In genomic region chr4:84683486-84683885, GRCh38 we compare ENCODE assay signal across 24 cellular contexts.
DNase-seq lines count a peak whose midpoint lies in the region; ATAC-seq and TF ChIP-seq lines count a peak whose summit lies in the region.
"Had no signal": no experiment of that assay in that cellular context is flagged by ENCODE, and none has a peak within 500 bp of the region (broad histone marks: within the 10 kb centered on the region; RNA-seq: fewer than 3 reads in every experiment).

No MANE protein-coding gene starts in this region.

- intact Hi-C loops in right lobe of liver (cut with DNase I) = no loop called here

- TF ChIP-seq CTCF in WTC11 (IDR thresholded peaks at IDR 0.05) (no peak), endodermal cell (conservative IDR thresholded peaks at IDR 0.05) (no peak), right lobe of liver (IDR thresholded peaks at IDR 0.05) (no peak)

- peaks cover 15% of the 10 kb centered on the region for H3K4me1 Mint-ChIP-seq in WTC11
- H3K4me1 Mint-ChIP-seq in endodermal cell = peaks cover 35% of the 10 kb centered on the region
- H3K4me1 Mint-ChIP-seq in activated naive CD4-positive, alpha-beta T cell treated with anti-CD3 and anti-CD28 coated beads, Interleukin-2, amount 10 ng/mL, durations not matched to agents 7 days and 5 days = peaks cover 32% of the 10 kb centered on the region
- H3K4me1 Mint-ChIP-seq: IgD-negative memory B cell had no signal

- no peaks in the 10 kb centered on the region for H3K9me3 ChIP-seq in endodermal cell (ENCODE audit: control insufficient read depth, low read length)
- H3K9me3 ChIP-seq in right lobe of liver = no peaks in the 10 kb centered on the region
- H3K9me3 ChIP-seq: psoas muscle, SK-N-SH, vagina had no signal

- H3K36me3 ChIP-seq in endodermal cell (ENCODE audit: control insufficient read depth, insufficient read depth, low read length) (peaks cover 78% of the 10 kb centered on the region), right lobe of liver (peaks cover 0 to 33% (median 12%) of the 10 kb centered on the region in 4 donors)

- peaks cover 51% of the 10 kb centered on the region for H3K36me3 Mint-ChIP-seq in WTC11
- H3K36me3 Mint-ChIP-seq in endodermal cell (ENCODE audit: low read depth) = peaks cover 75% of the 10 kb centered on the region
- no peaks in the 10 kb centered on the region for H3K36me3 Mint-ChIP-seq in activated naive CD4-positive, alpha-beta T cell treated with anti-CD3 and anti-CD28 coated beads, Interleukin-2, amount 10 ng/mL, durations not matched to agents 7 days and 5 days

- H3K9me3 Mint-ChIP-seq in WTC11 (no peaks in the 10 kb centered on the region), endodermal cell (no peaks in the 10 kb centered on the region)
- H3K9me3 Mint-ChIP-seq in activated naive CD4-positive, alpha-beta T cell treated with anti-CD3 and anti-CD28 coated beads, Interleukin-2, amount 10 ng/mL, durations not matched to agents 7 days and 5 days = no peaks in the 10 kb centered on the region
- H3K9me3 Mint-ChIP-seq: activated CD4-positive, alpha-beta T cell treated with anti-CD3 and anti-CD28 coated beads, Interleukin-2, amount 10 ng/mL, durations not matched to agents 7 days and 5 days; activated naive CD4-positive, alpha-beta T cell treated with anti-CD3 and anti-CD28 coated beads for 36 hours; CD4-positive, alpha-beta T cell; IgD-negative memory B cell had no signal

- peaks cover 21% of the 10 kb centered on the region for H3K4me1 ChIP-seq in endodermal cell (ENCODE audit: control insufficient read depth, insufficient read depth, low read length)
- peaks cover 0 to 27% (median 0%) of the 10 kb centered on the region in 4 donors for H3K4me1 ChIP-seq in right lobe of liver
- H3K4me1 ChIP-seq: vagina had no signal

- DNase-seq in WTC11 (ENCODE audit: low spot score) = no peak
- DNase-seq in endodermal cell = no peak
- no peak for DNase-seq in right lobe of liver
- no peak for DNase-seq in activated naive CD4-positive, alpha-beta T cell treated with anti-CD3 and anti-CD28 coated beads, Interleukin-2, amount 10 ng/mL, durations not matched to agents 7 days and 5 days
- DNase-seq in retina = no peak
- DNase-seq: activated CD4-positive, alpha-beta T cell treated with anti-CD3 and anti-CD28 coated beads, Interleukin-2, amount 10 ng/mL, durations not matched to agents 7 days and 5 days; activated naive CD4-positive, alpha-beta T cell treated with anti-CD3 and anti-CD28 coated beads for 36 hours; activated T-cell treated with anti-CD3 and anti-CD28 coated beads, Interleukin-2, amount 50 U/mL, for 48 hours; anterior cingulate cortex; CD4-positive, alpha-beta T cell; effector CD8-positive, alpha-beta T cell; NCI-H1092 treated with DMSO at 0.1 percent for 48 hours; NCI-H187 treated with DMSO at 0.1 percent for 48 hours; NCI-H526; psoas muscle; SK-N-SH; stimulated activated CD4-positive, alpha-beta T cell treated with anti-CD3 and anti-CD28 coated beads, Interleukin-1b, Interleukin-23, amount 100 ng/mL, for 48 hours; WERI-Rb-1 had no signal

- H3K4me3 Mint-ChIP-seq in WTC11 = no peak overlapping the region
- H3K4me3 Mint-ChIP-seq in endodermal cell = no peak overlapping the region
- H3K4me3 Mint-ChIP-seq in activated naive CD4-positive, alpha-beta T cell treated with anti-CD3 and anti-CD28 coated beads, Interleukin-2, amount 10 ng/mL, durations not matched to agents 7 days and 5 days = no peak overlapping the region
- H3K4me3 Mint-ChIP-seq: activated CD4-positive, alpha-beta T cell treated with anti-CD3 and anti-CD28 coated beads, Interleukin-2, amount 10 ng/mL, durations not matched to agents 7 days and 5 days; activated naive CD4-positive, alpha-beta T cell treated with anti-CD3 and anti-CD28 coated beads for 36 hours; CD4-positive, alpha-beta T cell; IgD-negative memory B cell had no signal

- H3K4me3 ChIP-seq in endodermal cell (ENCODE audit: low read length) (no peak overlapping the region), right lobe of liver (no peak overlapping the region)
- H3K4me3 ChIP-seq: lung, psoas muscle, skin epidermis, vagina had no signal

- CTCF ChIA-PET in WTC11 (lab: Charles Lee) = no interaction called here
- CTCF ChIA-PET in activated naive CD4-positive, alpha-beta T cell treated with anti-CD3 and anti-CD28 coated beads, Interleukin-2, amount 10 ng/mL, durations not matched to agents 7 days and 5 days (lab: Charles Lee) = no interaction called here

- no peaks in the 10 kb centered on the region for H3K27me3 ChIP-seq in endodermal cell (ENCODE audit: control insufficient read depth, insufficient read depth, low read length, poor library complexity, severe bottlenecking)
- no peaks in the 10 kb centered on the region for H3K27me3 ChIP-seq in right lobe of liver
- H3K27me3 ChIP-seq: vagina had no signal

- TF ChIP-seq POLR2A in right lobe of liver (IDR thresholded peaks at IDR 0.05) = no peak

- ATAC-seq in WTC11 (no peak), right lobe of liver (peak; percentile 21 to 89 (median 42)), GM19455 (IDR thresholded peaks at IDR 0.05; ENCODE audit: unreplicated experiment) (no peak)
- ATAC-seq: psoas muscle had no signal

- 91 to 93% methylated on average over 5 of the region's 5 CpGs for WGBS in endodermal cell (ENCODE audit: insufficient coverage in 1 of 2, insufficient read length in 1 of 2), 2 experiments
- whole genome bisulfite sequencing in right lobe of liver (ENCODE audit: insufficient coverage, low coverage, low lambda C conversion rate, missing lambda C conversion rate) = 70% methylated on average over 4 of the region's 5 CpGs

- POLR2A ChIA-PET in WTC11 (lab: Charles Lee) = no interaction called here

- no peak overlapping the region for H3K9ac ChIP-seq in endodermal cell (ENCODE audit: extremely low read depth, low read length, poor library complexity, severe bottlenecking)
- H3K9ac ChIP-seq: SK-N-SH had no signal

- H3K27ac Mint-ChIP-seq in WTC11 = peak overlapping the region; percentile 22; the same call in 1 of the 2 replicates
- H3K27ac Mint-ChIP-seq in endodermal cell = peak overlapping the region; percentile 59
- H3K27ac Mint-ChIP-seq in activated naive CD4-positive, alpha-beta T cell treated with anti-CD3 and anti-CD28 coated beads, Interleukin-2, amount 10 ng/mL, durations not matched to agents 7 days and 5 days = no peak overlapping the region
- H3K27ac Mint-ChIP-seq: activated CD4-positive, alpha-beta T cell treated with anti-CD3 and anti-CD28 coated beads, Interleukin-2, amount 10 ng/mL, durations not matched to agents 7 days and 5 days; activated naive CD4-positive, alpha-beta T cell treated with anti-CD3 and anti-CD28 coated beads for 36 hours; CD4-positive, alpha-beta T cell had no signal

- H3K27me3 Mint-ChIP-seq in WTC11 (ENCODE audit: low read depth) (no peaks in the 10 kb centered on the region), endodermal cell (ENCODE audit: insufficient read depth) (no peaks in the 10 kb centered on the region)
- H3K27me3 Mint-ChIP-seq in activated naive CD4-positive, alpha-beta T cell treated with anti-CD3 and anti-CD28 coated beads, Interleukin-2, amount 10 ng/mL, durations not matched to agents 7 days and 5 days = peaks cover 4% of the 10 kb centered on the region
- H3K27me3 Mint-ChIP-seq: activated CD4-positive, alpha-beta T cell treated with anti-CD3 and anti-CD28 coated beads, Interleukin-2, amount 10 ng/mL, durations not matched to agents 7 days and 5 days; IgD-negative memory B cell had no signal

- H3K27ac ChIP-seq in endodermal cell (ENCODE audit: low read depth, low read length) (no peak overlapping the region), right lobe of liver (peak overlapping the region in 1 of 3 donors; percentile 5), temporal lobe (ENCODE audit: low read depth, low read length) (peak overlapping the region; percentile 77)
- H3K27ac ChIP-seq: psoas muscle, vagina, WERI-Rb-1 had no signal

TF ChIP-seq in WTC11, 78 proteins besides CTCF, POLR2A, EP300 and RAD21 (continues in another document):
- TF ChIP-seq ZNF423 (CRISPR knock-in tag; IDR thresholded peaks at IDR 0.05) = no peak
- TF ChIP-seq FOXK1 (CRISPR knock-in tag; IDR thresholded peaks at IDR 0.05) = no peak
- TF ChIP-seq, protein P1, sequence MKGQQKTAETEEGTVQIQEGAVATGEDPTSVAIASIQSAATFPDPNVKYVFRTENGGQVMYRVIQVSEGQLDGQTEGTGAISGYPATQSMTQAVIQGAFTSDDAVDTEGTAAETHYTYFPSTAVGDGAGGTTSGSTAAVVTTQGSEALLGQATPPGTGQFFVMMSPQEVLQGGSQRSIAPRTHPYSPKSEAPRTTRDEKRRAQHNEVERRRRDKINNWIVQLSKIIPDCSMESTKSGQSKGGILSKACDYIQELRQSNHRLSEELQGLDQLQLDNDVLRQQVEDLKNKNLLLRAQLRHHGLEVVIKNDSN (CRISPR knock-in tag; IDR thresholded peaks at IDR 0.05) = no peak
- TF ChIP-seq SP1 (CRISPR knock-in tag; conservative IDR thresholded peaks at IDR 0.05) = no peak
- no peak for TF ChIP-seq TEAD1 (CRISPR knock-in tag; IDR thresholded peaks at IDR 0.05)
- no peak for TF ChIP-seq ATF1 (CRISPR knock-in tag; IDR thresholded peaks at IDR 0.05)
- TF ChIP-seq IRF1 (CRISPR knock-in tag; IDR thresholded peaks at IDR 0.05) = no peak
- no peak for TF ChIP-seq PREB (CRISPR knock-in tag; IDR thresholded peaks at IDR 0.05; ENCODE audit: borderline replicate concordance)
- no peak for TF ChIP-seq TP53 (CRISPR knock-in tag; IDR thresholded peaks at IDR 0.05)
- no peak for TF ChIP-seq CREM (CRISPR knock-in tag; IDR thresholded peaks at IDR 0.05)
- TF ChIP-seq RELA (CRISPR knock-in tag; IDR thresholded peaks at IDR 0.05; ENCODE audit: borderline replicate concordance) = no peak

Comparison
In these comparisons a context has a peak if more than half of its experiments do, and no peak if none do; other contexts are left out.
1. ATAC-seq: peak in right lobe of liver (4 of 4); none in WTC11 (single experiment) and GM19455 (single experiment).